1 cellular context compared by ENCODE assay signal in the genomic region with DNA sequence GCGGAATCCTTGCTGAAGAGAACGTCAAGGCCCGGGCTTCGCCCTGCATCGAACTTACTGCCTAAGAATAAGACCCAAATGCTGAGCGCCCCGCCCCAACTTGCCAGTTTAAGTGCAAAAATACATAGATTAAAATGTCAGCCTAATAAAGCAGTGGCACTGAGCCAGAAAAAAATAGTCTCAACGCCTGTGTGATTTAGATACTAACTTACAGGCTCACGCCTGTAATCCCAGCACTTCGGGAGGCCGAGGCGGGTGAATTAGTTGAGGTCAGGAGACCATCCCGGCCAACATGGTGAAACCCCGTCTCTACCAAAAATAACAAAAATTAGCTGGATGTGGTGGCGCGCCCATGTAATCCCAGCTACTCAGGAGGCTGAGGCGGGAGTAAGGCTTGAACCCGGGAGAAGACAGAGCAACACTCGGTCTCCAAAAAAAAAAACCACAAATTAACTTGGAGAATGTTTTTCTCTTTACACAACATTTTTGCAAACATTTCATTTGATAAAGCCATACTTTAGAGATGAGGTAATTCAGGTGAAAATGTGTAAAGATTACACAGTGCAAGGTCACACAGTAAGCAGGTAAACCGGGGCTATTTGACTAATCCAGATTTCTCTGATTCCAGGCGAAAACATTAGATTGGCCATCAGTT.
TF ChIP-seq lines count a peak whose summit lies in the region.

No MANE protein-coding gene starts in this region.

TF ChIP-seq in HCT116, 20 proteins besides CTCF, POLR2A, EP300 and RAD21 (continued from another document):
- TF ChIP-seq, protein P1, sequence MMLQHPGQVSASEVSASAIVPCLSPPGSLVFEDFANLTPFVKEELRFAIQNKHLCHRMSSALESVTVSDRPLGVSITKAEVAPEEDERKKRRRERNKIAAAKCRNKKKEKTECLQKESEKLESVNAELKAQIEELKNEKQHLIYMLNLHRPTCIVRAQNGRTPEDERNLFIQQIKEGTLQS (IDR thresholded peaks at IDR 0.05): no peak
- TF ChIP-seq YY1 (IDR thresholded peaks at IDR 0.05; ENCODE audit: extremely low read depth, insufficient replicate concordance, low read depth, low read length): no peak
TF ChIP-seq in HCT116: peak in this region for 0.
